In the genomic region with DNA sequence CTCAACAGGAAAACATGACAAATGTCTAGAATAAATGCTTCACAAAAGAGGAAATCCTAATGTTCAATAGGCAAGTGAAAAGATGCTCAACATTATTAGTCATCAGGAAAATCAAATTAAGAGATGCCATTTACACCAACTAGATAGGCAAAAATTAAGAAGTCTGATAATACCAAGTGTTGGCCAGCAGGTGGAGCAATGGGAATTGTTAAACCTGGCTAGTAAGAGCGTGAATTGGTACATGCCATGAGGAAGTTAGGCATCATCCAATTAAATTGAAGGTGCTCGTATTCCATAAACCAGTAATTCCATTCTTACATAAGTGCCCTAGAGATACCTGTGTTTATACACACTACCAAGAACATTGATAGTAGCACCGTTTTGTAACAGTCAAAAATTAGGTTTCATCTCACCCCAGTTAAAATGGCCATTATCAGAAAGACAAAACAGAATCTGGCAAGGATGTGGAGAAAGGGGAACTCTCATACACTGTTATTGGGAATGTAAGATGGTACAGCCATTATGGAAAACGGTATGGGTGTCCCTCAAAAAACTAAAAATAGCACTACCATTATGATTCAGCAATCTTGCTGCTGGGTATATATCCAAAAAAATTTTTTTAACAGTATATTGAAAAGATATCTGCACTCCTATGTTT, we compare ENCODE assay signal across 7 cellular contexts. TPM values are rescaled to one million over a fixed set of nuclear protein-coding genes. Genes with fewer than 3 reads are reported as not detected.
DNase-seq lines count a peak whose midpoint lies in the region; ATAC-seq, FAIRE-seq and TF ChIP-seq lines count a peak whose summit lies in the region.

No MANE protein-coding gene starts in this region.

- BruUV-seq in HCT116 (replicated peaks; lab: Mats Ljungman, UMichigan) (no TSS peak), MCF 10A (replicated peaks; lab: Mats Ljungman, UMichigan) (no TSS peak)

- H3K36me3 Mint-ChIP-seq in MCF 10A (ENCODE audit: insufficient read depth, unreplicated experiment), result no peaks in the 10 kb centered on the region

- no peaks in the 10 kb centered on the region for H3K4me1 ChIP-seq in HCT116 (ENCODE audit: control insufficient read depth in 1 of 2, insufficient read depth in 2 of 2, low read length in 2 of 2)
- no peaks in the 10 kb centered on the region for H3K4me1 ChIP-seq in kidney (ENCODE audit: control insufficient read depth in 1 of 2, insufficient read depth in 1 of 2, low read depth in 1 of 2, low read length in 2 of 2)

- RAD21 ChIA-PET in HCT116 (lab: Charles Lee; ENCODE audit: low non-redundant PET in 1 of 2, low total read pairs in 2 of 2, uncharacterized antibody in 2 of 2, unreplicated experiment in 2 of 2), result no interaction called here

- H3K4me3 Mint-ChIP-seq in MCF 10A (ENCODE audit: unreplicated experiment), result no peak overlapping the region

- DNase-seq in GM10248 (ENCODE audit: extremely low spot score) (peak; percentile 20), HCT116 (ENCODE audit: low read depth, low spot score) (peak; percentile 60), NCI-H1417 (lab: John Stamatoyannopoulos, UW) (peak; percentile 53 to 90 (median 54)), MCF 10A (ENCODE audit: unreplicated experiment) (peak; percentile 80), kidney (no peak)
- peak; percentile 10 to 23 for DNase-seq in stimulated activated CD4-positive, alpha-beta T cell treated with anti-CD3 and anti-CD28 coated beads, Interleukin-4, amount 100 ng/mL, for 4 hours

- FAIRE-seq in kidney (lab: Jason Lieb, UNC), result peak; percentile 99

- peaks cover 77% of the 10 kb centered on the region for H3K27me3 Mint-ChIP-seq in MCF 10A (ENCODE audit: insufficient read depth, unreplicated experiment)

- peak; percentile 53 for TF ChIP-seq RAD21 in HCT116 (IDR thresholded peaks at IDR 0.05; ENCODE audit: low read depth)

- intact Hi-C loops in HCT116 (cut with micrococcal nuclease), result loop anchor here (1.0 kb wide), 1 partner anchor 38 kb away; no protein-coding TSS in a partner anchor
- intact Hi-C loops in MCF 10A (cut with micrococcal nuclease), result loop anchor here (1.0 kb wide), 1 partner anchor 38 kb away; no protein-coding TSS in a partner anchor
- intact Hi-C loops in kidney (cut with DNase I), result no loop called here

- peaks cover 11% of the 10 kb centered on the region; the same call in 1 of the 2 replicates for H3K27me3 ChIP-seq in HCT116 (ENCODE audit: insufficient read depth, low read length)

- peak; percentile 52 for TF ChIP-seq CTCF in GM10248 (IDR thresholded peaks at IDR 0.05; ENCODE audit: control extremely low read depth, extremely low read depth, low read depth, missing control alignments)
- peak; percentile 37 to 51 (median 48); a peak in 5 of 6 replicates for TF ChIP-seq CTCF in HCT116 (IDR thresholded peaks at IDR 0.05 in 2 of 3, conservative IDR thresholded peaks at IDR 0.05 in 1 of 3; ENCODE audit: borderline replicate concordance in 1 of 3, insufficient read depth in 1 of 3, low read depth in 2 of 3, low read length in 2 of 3)
- peak; percentile 52 for TF ChIP-seq CTCF in MCF 10A (IDR thresholded peaks at IDR 0.05; ENCODE audit: unreplicated experiment)
- TF ChIP-seq CTCF in kidney (IDR thresholded peaks at IDR 0.05; ENCODE audit: borderline replicate concordance, extremely low read depth, insufficient read depth), result peak; percentile 49

- H3K9me3 Mint-ChIP-seq in MCF 10A (ENCODE audit: unreplicated experiment), result no peaks in the 10 kb centered on the region

- TF ChIP-seq POLR2A in HCT116 (IDR thresholded peaks at IDR 0.05; ENCODE audit: borderline replicate concordance, extremely low read depth, insufficient read depth, insufficient read length), result no peak

- H3K27ac ChIP-seq in HCT116 (ENCODE audit: low read depth, low read length), result no peak overlapping the region
- no peak overlapping the region for H3K27ac ChIP-seq in kidney (ENCODE audit: low read depth in 2 of 2, low read length in 2 of 2)

- ATAC-seq in HCT116, result peak; percentile 77
- ATAC-seq in SK-N-SH treated with all-trans-retinoic acid at 6 μM for 48 hours, result peak; percentile 83

- H3K4me3 ChIP-seq in HCT116 (replicated peaks in 1 of 2; ENCODE audit: low read depth in 1 of 2, low read length in 2 of 2) (no peak overlapping the region), kidney (ENCODE audit: low read length in 2 of 2) (no peak overlapping the region)

- no peak overlapping the region for H3K4me2 ChIP-seq in HCT116 (ENCODE audit: low read length)

- H3K36me3 ChIP-seq in HCT116 (ENCODE audit: control insufficient read depth in 1 of 2, insufficient read depth in 2 of 2, low read length in 2 of 2) (no peaks in the 10 kb centered on the region), kidney (ENCODE audit: control insufficient read depth in 1 of 2, insufficient read depth in 2 of 2, low read length in 2 of 2) (no peaks in the 10 kb centered on the region)

- no peak overlapping the region for H3K27ac Mint-ChIP-seq in MCF 10A (ENCODE audit: low read depth, unreplicated experiment)

- CTCF ChIA-PET in GM10248 (lab: Yijun Ruan, JAX) (interaction anchor here (0.8 to 2.5 kb wide), 4 partner anchors 12 to 39 kb away, joined by 3 to 28 read pairs (median 9); a partner anchor contains a TSS), HCT116 (lab: Charles Lee) (no interaction called here), MCF 10A (lab: Yijun Ruan, JAX) (interaction anchor here (0.7 to 2.9 kb wide), 4 partner anchors 10 to 38 kb away, joined by 4 to 15 read pairs (median 8); a partner anchor contains a TSS)

- no peaks in the 10 kb centered on the region for H3K9me3 ChIP-seq in HCT116 (ENCODE audit: control insufficient read depth in 1 of 2, insufficient read depth in 1 of 2, low read depth in 1 of 2, low read length in 2 of 2)
- no peaks in the 10 kb centered on the region for H3K9me3 ChIP-seq in kidney (ENCODE audit: control insufficient read depth in 1 of 2, low read length in 2 of 2)

- POLR2A ChIA-PET in GM10248 (lab: Yijun Ruan, JAX), result no interaction called here
- POLR2A ChIA-PET in HCT116 (lab: Charles Lee), result no interaction called here
- POLR2A ChIA-PET in MCF 10A (lab: Yijun Ruan, JAX), result no interaction called here

- H3K9ac ChIP-seq in HCT116 (ENCODE audit: low read length) (no peak overlapping the region), kidney (ENCODE audit: low read length in 2 of 2) (no peak overlapping the region)

- no peaks in the 10 kb centered on the region for H3K79me2 ChIP-seq in HCT116 (ENCODE audit: insufficient read depth, low read length)

- H3K4me1 Mint-ChIP-seq in MCF 10A (ENCODE audit: insufficient read depth, unreplicated experiment), result no peaks in the 10 kb centered on the region

- H3K9me2 ChIP-seq in HCT116 (ENCODE audit: insufficient read depth), result no peaks in the 10 kb centered on the region

- no peak overlapping the region for H2AFZ ChIP-seq in HCT116 (ENCODE audit: low read depth, low read length, poor library complexity, severe bottlenecking)

- no peaks in the 10 kb centered on the region for H4K20me1 ChIP-seq in HCT116 (ENCODE audit: insufficient read depth)

TF ChIP-seq in HCT116, 20 proteins besides CTCF, POLR2A, EP300 and RAD21 (continues in another document):
- no peak for TF ChIP-seq CBX3 (IDR thresholded peaks at IDR 0.05; ENCODE audit: low read depth)
- TF ChIP-seq YY1 (IDR thresholded peaks at IDR 0.05; ENCODE audit: extremely low read depth, insufficient replicate concordance, low read depth, low read length), result no peak
- no peak for TF ChIP-seq FOSL1 (IDR thresholded peaks at IDR 0.05; ENCODE audit: low read depth)
- TF ChIP-seq, protein P1, sequence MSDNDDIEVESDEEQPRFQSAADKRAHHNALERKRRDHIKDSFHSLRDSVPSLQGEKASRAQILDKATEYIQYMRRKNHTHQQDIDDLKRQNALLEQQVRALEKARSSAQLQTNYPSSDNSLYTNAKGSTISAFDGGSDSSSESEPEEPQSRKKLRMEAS (IDR thresholded peaks at IDR 0.05), result no peak
- no peak for TF ChIP-seq ZFX (IDR thresholded peaks at IDR 0.05)
- TF ChIP-seq TCF7L2 (IDR thresholded peaks at IDR 0.05; ENCODE audit: borderline replicate concordance, extremely low read depth, insufficient read depth, insufficient read length), result no peak
- no peak for TF ChIP-seq POLR2AphosphoS5 (IDR thresholded peaks at IDR 0.05; ENCODE audit: low read depth, low read length)

TF ChIP-seq in SK-N-SH treated with all-trans-retinoic acid at 6 μM for 48 hours, 23 proteins besides CTCF, POLR2A, EP300 and RAD21 (continues in another document):
- no peak for TF ChIP-seq ZNF565 (CRISPR knock-in tag; conservative IDR thresholded peaks at IDR 0.05; ENCODE audit: low read depth)
- TF ChIP-seq ZNF8 (CRISPR knock-in tag; IDR thresholded peaks at IDR 0.05), result no peak
- TF ChIP-seq, protein P2, sequence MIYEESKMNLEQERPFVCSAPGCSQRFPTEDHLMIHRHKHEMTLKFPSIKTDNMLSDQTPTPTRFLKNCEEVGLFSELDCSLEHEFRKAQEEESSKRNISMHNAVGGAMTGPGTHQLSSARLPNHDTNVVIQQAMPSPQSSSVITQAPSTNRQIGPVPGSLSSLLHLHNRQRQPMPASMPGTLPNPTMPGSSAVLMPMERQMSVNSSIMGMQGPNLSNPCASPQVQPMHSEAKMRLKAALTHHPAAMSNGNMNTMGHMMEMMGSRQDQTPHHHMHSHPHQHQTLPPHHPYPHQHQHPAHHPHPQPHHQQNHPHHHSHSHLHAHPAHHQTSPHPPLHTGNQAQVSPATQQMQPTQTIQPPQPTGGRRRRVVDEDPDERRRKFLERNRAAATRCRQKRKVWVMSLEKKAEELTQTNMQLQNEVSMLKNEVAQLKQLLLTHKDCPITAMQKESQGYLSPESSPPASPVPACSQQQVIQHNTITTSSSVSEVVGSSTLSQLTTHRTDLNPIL (CRISPR knock-in tag; IDR thresholded peaks at IDR 0.05; ENCODE audit: low read depth), result no peak

RNA-seq across cellular contexts. Expression of a gene that starts 14.0 kb away (rescaled TPM):
- total RNA-seq in HCT116 (2021; ENCODE audit: unreplicated experiment) (not detected), MCF 10A (2022) (not detected in 2 replicates), kidney (0.79 TPM)
- not detected in 2 replicates for polyA plus RNA-seq in HCT116 (2012)
- 3.3 TPM for polyA plus RNA-seq in kidney (ENCODE audit: insufficient read depth, low read depth, low replicate concordance)

RNA-seq across cellular contexts. Expression of a gene that starts 22.2 kb away (rescaled TPM):
- total RNA-seq in HCT116 (2021; ENCODE audit: unreplicated experiment) (not detected), MCF 10A (2022) (0.79 and 1.3 TPM in 2 replicates), kidney (1.5 TPM)
- 0.03 TPM in 1 of 2 replicates, not detected in the other for polyA plus RNA-seq in HCT116 (2012)
- 0.28 TPM for polyA plus RNA-seq in kidney (ENCODE audit: insufficient read depth, low read depth, low replicate concordance)

RNA-seq across cellular contexts. Expression of a gene that starts 58.5 kb away (rescaled TPM):
- total RNA-seq in HCT116 (2021; ENCODE audit: unreplicated experiment) (not detected), MCF 10A (2022) (not detected in 2 replicates), kidney (not detected)
- not detected in 2 replicates for polyA plus RNA-seq in HCT116 (2012)
- not detected for polyA plus RNA-seq in kidney (ENCODE audit: insufficient read depth, low read depth, low replicate concordance)

RNA-seq across cellular contexts. Expression of a gene that starts 58.5 kb away (rescaled TPM):
- total RNA-seq in HCT116 (2021; ENCODE audit: unreplicated experiment), result 3.4 TPM
- 3.2 and 3.5 TPM in 2 replicates for polyA plus RNA-seq in HCT116 (2012)
- 3.2 and 4.1 TPM in 2 replicates for total RNA-seq in MCF 10A (2022)
- 12.1 TPM for total RNA-seq in kidney
- polyA plus RNA-seq in kidney (ENCODE audit: insufficient read depth, low read depth, low replicate concordance), result 5.0 TPM
